19 cellular contexts compared by ENCODE assay signal in genomic region chr9:16866542-16866941, GRCh38. TPM values are rescaled to one million over a fixed set of nuclear protein-coding genes. Genes with fewer than 3 reads are reported as not detected.
DNase-seq lines count a peak whose midpoint lies in the region; ATAC-seq and TF ChIP-seq lines count a peak whose summit lies in the region.
"Had no signal": no experiment of that assay in that cellular context is flagged by ENCODE, and none has a peak within 500 bp of the region (broad histone marks: within the 10 kb centered on the region; RNA-seq: fewer than 3 reads in every experiment).

No MANE protein-coding gene starts in this region.

- no peaks in the 10 kb centered on the region for H3K9me3 Mint-ChIP-seq in activated T-cell treated with anti-CD3 and anti-CD28 coated beads, Interleukin-2, amount 50 U/mL, for 4 hours
- H3K9me3 Mint-ChIP-seq: activated T-helper 17 cell treated with anti-CD3 and anti-CD28 coated beads, Interleukin-2, amount 50 U/mL, for 72 hours; neural progenitor cell had no signal

- TF ChIP-seq CTCF in astrocyte of the spinal cord (IDR thresholded peaks at IDR 0.05; ENCODE audit: low read depth, low read length) (no peak), thoracic aorta (IDR thresholded peaks at IDR 0.05) (no peak), GM10248 (IDR thresholded peaks at IDR 0.05; ENCODE audit: control extremely low read depth, extremely low read depth, low read depth, missing control alignments) (no peak)

- H3K36me3 Mint-ChIP-seq in activated T-cell treated with anti-CD3 and anti-CD28 coated beads, Interleukin-2, amount 50 U/mL, for 4 hours (ENCODE audit: insufficient read depth), result no peaks in the 10 kb centered on the region

- H3K4me1 ChIP-seq in mesodermal cell (ENCODE audit: control insufficient read depth, insufficient read depth, low read length, poor library complexity, severe bottlenecking) (peaks cover 37% of the 10 kb centered on the region), thoracic aorta (ENCODE audit: control insufficient read depth in 1 of 2, low read depth in 2 of 2) (peaks cover 6 to 45% of the 10 kb centered on the region in 2 donors)
- H3K4me1 ChIP-seq: neural progenitor cell had no signal

- H3K36me3 ChIP-seq in mesodermal cell (ENCODE audit: control insufficient read depth, insufficient read depth, low read length), result no peaks in the 10 kb centered on the region
- H3K36me3 ChIP-seq in thoracic aorta, result no peaks in the 10 kb centered on the region
- H3K36me3 ChIP-seq: neural progenitor cell had no signal

- in situ Hi-C loops in astrocyte of the spinal cord (cut with HindIII; ENCODE audit: low sequenced_read_pairs), result no loop called here

- H3K4me1 Mint-ChIP-seq in activated T-cell treated with anti-CD3 and anti-CD28 coated beads, Interleukin-2, amount 50 U/mL, for 4 hours (ENCODE audit: low read depth), result peaks cover 6% of the 10 kb centered on the region
- H3K4me1 Mint-ChIP-seq: activated T-helper 17 cell treated with anti-CD3 and anti-CD28 coated beads, Interleukin-2, amount 50 U/mL, for 72 hours had no signal

- POLR2A ChIA-PET in GM10248 (lab: Yijun Ruan, JAX), result no interaction called here

- WGBS in mesodermal cell (ENCODE audit: insufficient coverage in 2 of 2), 2 experiments, result no CpG with 5 or more reads among the region's 1 CpG

- ATAC-seq in thoracic aorta (ENCODE audit: insufficient number of reproducible peaks, low FRiP score, low read depth), result no peak
- no peak for ATAC-seq in activated T-cell treated with anti-CD3 and anti-CD28 coated beads, Interleukin-2, amount 50 U/mL, for 4 hours
- ATAC-seq: activated T-helper 17 cell treated with anti-CD3 and anti-CD28 coated beads, Interleukin-2, amount 50 U/mL, for 72 hours; body of pancreas had no signal

- no peak overlapping the region for H3K4me3 Mint-ChIP-seq in activated T-cell treated with anti-CD3 and anti-CD28 coated beads, Interleukin-2, amount 50 U/mL, for 4 hours
- H3K4me3 Mint-ChIP-seq: activated T-helper 17 cell treated with anti-CD3 and anti-CD28 coated beads, Interleukin-2, amount 50 U/mL, for 72 hours; neural progenitor cell had no signal

- CTCF ChIA-PET in GM10248 (lab: Yijun Ruan, JAX), result no interaction called here

- peaks cover 18% of the 10 kb centered on the region for H3K27me3 Mint-ChIP-seq in activated T-cell treated with anti-CD3 and anti-CD28 coated beads, Interleukin-2, amount 50 U/mL, for 4 hours (ENCODE audit: low read depth)

- H3K4me3 ChIP-seq in astrocyte of the spinal cord (ENCODE audit: low read depth, low read length) (no peak overlapping the region), mesodermal cell (ENCODE audit: extremely low read depth, insufficient read depth, low read length, poor library complexity, severe bottlenecking) (no peak overlapping the region), thoracic aorta (peak overlapping the region; percentile 46)
- H3K4me3 ChIP-seq: body of pancreas, neural progenitor cell had no signal

- H3K9me3 ChIP-seq in mesodermal cell (ENCODE audit: control insufficient read depth, low read length) (no peaks in the 10 kb centered on the region), thoracic aorta (no peaks in the 10 kb centered on the region)
- H3K9me3 ChIP-seq: body of pancreas had no signal

- H3K27ac ChIP-seq in mesodermal cell (ENCODE audit: low read depth, low read length, severe bottlenecking), result peak overlapping the region; percentile 13
- H3K27ac ChIP-seq in thoracic aorta, result peak overlapping the region in 1 of 2 donors; percentile 28
- H3K27ac ChIP-seq: 22Rv1, body of pancreas, neural progenitor cell had no signal

- DNase-seq in DMS 273 (lab: John Stamatoyannopoulos, UW; ENCODE audit: unreplicated experiment) (peak; percentile 28), DMS 273 treated with DMSO at 0.1 percent for 48 hours (lab: John Stamatoyannopoulos, UW) (no peak), astrocyte of the spinal cord (ENCODE audit: low read depth, low spot score) (peak; percentile 55), thoracic aorta (ENCODE audit: low spot score) (no peak), GM10248 (ENCODE audit: extremely low spot score) (no peak), H4 (ENCODE audit: low spot score) (no peak)
- DNase-seq in activated T-cell treated with anti-CD3 and anti-CD28 coated beads, Interleukin-2, amount 50 U/mL, for 4 hours, result no peak
- DNase-seq: activated CD4-positive, alpha-beta T cell treated with anti-CD3 and anti-CD28 coated beads for 48 hours; body of pancreas; effector CD4-positive, alpha-beta T cell; glutamatergic neuron; NCI-H1092 treated with DMSO at 0.1 percent for 48 hours; NCI-H526 treated with DMSO at 0.1 percent for 48 hours; substantia nigra; T-helper 2 cell had no signal

- no peaks in the 10 kb centered on the region for H3K27me3 ChIP-seq in thoracic aorta (replicated peaks; ENCODE audit: insufficient read depth)

RNA-seq across cellular contexts. Expression of gene BNC2, which starts 3.9 kb away (rescaled TPM):
- polyA plus RNA-seq in mesodermal cell (2013, experiment 1 of 2), result 8.2 TPM
- 12.6 TPM for polyA plus RNA-seq in mesodermal cell (2013, experiment 2 of 2)
- total RNA-seq in thoracic aorta, result 10 to 100 TPM; 16.1 to 16.9 TPM
- 1.2 and 2.7 TPM in 2 replicates for total RNA-seq in H4 (2014; rRNA removed; shearing (Covaris generic))
- under 1 TPM; 0.08 to 0.29 (median 0.25) TPM for total RNA-seq in activated T-cell treated with anti-CD3 and anti-CD28 coated beads, Interleukin-2, amount 50 U/mL, for 4 hours
- total RNA-seq: activated T-helper 17 cell treated with anti-CD3 and anti-CD28 coated beads, Interleukin-2, amount 50 U/mL, for 72 hours had no signal

Comparison
In these comparisons a context has a peak if more than half of its experiments do, and no peak if none do; other contexts are left out.
1. DNase-seq: peak in DMS 273 (single experiment) and astrocyte of the spinal cord (single experiment); none in DMS 273 treated with DMSO at 0.1 percent for 48 hours (single experiment), thoracic aorta (single experiment), GM10248 (single experiment), H4 (single experiment) and activated T-cell treated with anti-CD3 and anti-CD28 coated beads, Interleukin-2, amount 50 U/mL, for 4 hours (single experiment).